In genomic region chr3:36906504-36907149, GRCh38 we compare ENCODE assay signal across 9 cellular contexts. TPM values are rescaled to one million over a fixed set of nuclear protein-coding genes. Genes with fewer than 3 reads are reported as not detected.
DNase-seq lines count a peak whose midpoint lies in the region; ATAC-seq and TF ChIP-seq lines count a peak whose summit lies in the region.
"Had no signal": no experiment of that assay in that cellular context is flagged by ENCODE, and none has a peak within 500 bp of the region (broad histone marks: within the 10 kb centered on the region; RNA-seq: fewer than 3 reads in every experiment).

No MANE protein-coding gene starts in this region.

- no peaks in the 10 kb centered on the region for H4K20me1 ChIP-seq in DND-41 (ENCODE audit: insufficient read depth, low read length)
- no peaks in the 10 kb centered on the region for H4K20me1 ChIP-seq in osteoblast (ENCODE audit: insufficient read depth, low read length)

- DNase-seq in DND-41 (peak; percentile 54), OCI-M1 (lab: John Stamatoyannopoulos, UW) (peak; percentile 49), osteoblast (ENCODE audit: insufficient read length, low spot score, missing footprints) (peak; percentile 76), pons (ENCODE audit: low spot score) (no peak)
- no peak for DNase-seq in effector memory CD8-positive, alpha-beta T cell
- DNase-seq: GF-D8; stimulated activated CD4-positive, alpha-beta T cell treated with anti-CD3 and anti-CD28 coated beads, Interleukin-4, amount 100 ng/mL, for 24 hours had no signal

- TF ChIP-seq CTCF in DND-41 (IDR thresholded peaks at IDR 0.05; ENCODE audit: borderline replicate concordance, extremely low read depth, low read length, poor library complexity, severe bottlenecking) (no peak), osteoblast (IDR thresholded peaks at IDR 0.05; ENCODE audit: extremely low read depth, low read depth, low read length) (no peak)

- no peaks in the 10 kb centered on the region for H3K27me3 ChIP-seq in DND-41 (ENCODE audit: insufficient read depth, low read length, poor library complexity)
- H3K27me3 ChIP-seq in osteoblast (ENCODE audit: insufficient read depth, low read length): no peaks in the 10 kb centered on the region

- H3K4me2 ChIP-seq in DND-41 (ENCODE audit: insufficient read depth, low read length) (peak overlapping the region; percentile 64), osteoblast (ENCODE audit: insufficient read depth, low read length) (no peak overlapping the region)

- H3K79me2 ChIP-seq in DND-41 (ENCODE audit: insufficient read depth, low read length) (peaks cover 23% of the 10 kb centered on the region), osteoblast (ENCODE audit: insufficient read depth, low read length) (no peaks in the 10 kb centered on the region)

- peaks cover 48 to 59% of the 10 kb centered on the region in 2 donors for H3K4me1 Mint-ChIP-seq in effector memory CD8-positive, alpha-beta T cell (ENCODE audit: low read depth in 2 of 2)

- no peaks in the 10 kb centered on the region for H3K9me3 Mint-ChIP-seq in effector memory CD8-positive, alpha-beta T cell

- H3K4me3 ChIP-seq in DND-41 (ENCODE audit: low read depth in 1 of 2, low read length in 2 of 2) (peak overlapping the region in 1 of 2 experiments; percentile 4; a peak in 1 of 4 replicates), osteoblast (ENCODE audit: insufficient read depth, low read length) (no peak overlapping the region)

- H3K4me1 ChIP-seq in DND-41 (ENCODE audit: insufficient read depth, low read length) (peaks cover 73% of the 10 kb centered on the region), osteoblast (ENCODE audit: insufficient read depth, low read length) (peaks cover 10% of the 10 kb centered on the region)

- peak overlapping the region; percentile 92 to 96 for H3K27ac Mint-ChIP-seq in effector memory CD8-positive, alpha-beta T cell

- peak overlapping the region; percentile 92 to 95 for H3K4me3 Mint-ChIP-seq in effector memory CD8-positive, alpha-beta T cell

- peak overlapping the region; percentile 65 for H3K9ac ChIP-seq in DND-41 (ENCODE audit: low read depth, low read length)

- H3K36me3 ChIP-seq in DND-41 (ENCODE audit: insufficient read depth, low read length) (peaks cover 6% of the 10 kb centered on the region), osteoblast (ENCODE audit: insufficient read depth, low read length) (no peaks in the 10 kb centered on the region)

- ATAC-seq in DND-41 (ENCODE audit: insufficient read depth, low read depth) (peak; percentile 61), HG02678 (IDR thresholded peaks at IDR 0.05; ENCODE audit: unreplicated experiment) (no peak), GM21825 (IDR thresholded peaks at IDR 0.05; ENCODE audit: unreplicated experiment) (no peak)
- peak; percentile 31 for ATAC-seq in effector memory CD8-positive, alpha-beta T cell (replicated peaks)

- peak overlapping the region; percentile 74 for H3K27ac ChIP-seq in DND-41 (ENCODE audit: low read length)
- H3K27ac ChIP-seq in osteoblast (ENCODE audit: low read depth, low read length): no peak overlapping the region

- no peaks in the 10 kb centered on the region for H3K27me3 Mint-ChIP-seq in effector memory CD8-positive, alpha-beta T cell

- no peaks in the 10 kb centered on the region for H3K9me3 ChIP-seq in DND-41 (ENCODE audit: insufficient read depth, low read length, severe bottlenecking)
- no peaks in the 10 kb centered on the region for H3K9me3 ChIP-seq in osteoblast (ENCODE audit: low read depth, low read length)

- peaks cover 38% of the 10 kb centered on the region for H3K36me3 Mint-ChIP-seq in effector memory CD8-positive, alpha-beta T cell (ENCODE audit: insufficient read depth)

- H2AFZ ChIP-seq in DND-41 (ENCODE audit: low read depth, low read length): no peak overlapping the region
- H2AFZ ChIP-seq in osteoblast (ENCODE audit: low read length): no peak overlapping the region

RNA-seq across cellular contexts. Expression of gene TRANK1, which starts 38.2 kb away (rescaled TPM):
- 29.8 and 30.8 TPM in 2 replicates for total RNA-seq in osteoblast

Comparison
In these comparisons a context has a peak if more than half of its experiments do, and no peak if none do; other contexts are left out.
1. ATAC-seq: peak in DND-41 (single experiment) and effector memory CD8-positive, alpha-beta T cell (single experiment); none in HG02678 (single experiment) and GM21825 (single experiment).
2. DNase-seq: peak in DND-41 (single experiment), OCI-M1 (single experiment) and osteoblast (single experiment); none in effector memory CD8-positive, alpha-beta T cell (0 of 3) and pons (single experiment).